Comparison of ENCODE assay signal across 11 cellular contexts in genomic region chr10:70283445-70284399, GRCh38. TPM values are rescaled to one million over a fixed set of nuclear protein-coding genes. Genes with fewer than 3 reads are reported as not detected.
DNase-seq lines count a peak whose midpoint lies in the region; ATAC-seq and TF ChIP-seq lines count a peak whose summit lies in the region.
"Had no signal": no experiment of that assay in that cellular context is flagged by ENCODE, and none has a peak within 500 bp of the region (broad histone marks: within the 10 kb centered on the region; RNA-seq: fewer than 3 reads in every experiment).

Gene NPFFR1 (minus strand): TSS chr10:70284004. CDS start chr10:70283676, 328 bp downstream.

- H3K36me3 ChIP-seq in breast epithelium (no peaks in the 10 kb centered on the region), PC-9 (ENCODE audit: low read depth) (no peaks in the 10 kb centered on the region)

- no peaks in the 10 kb centered on the region for H4K20me1 ChIP-seq in PC-9 (ENCODE audit: insufficient read depth)

- no peaks in the 10 kb centered on the region for H3K36me3 Mint-ChIP-seq in MCF 10A (ENCODE audit: insufficient read depth, unreplicated experiment)
- no peaks in the 10 kb centered on the region for H3K36me3 Mint-ChIP-seq in endothelial cell (ENCODE audit: low read depth, unreplicated experiment)
- no peaks in the 10 kb centered on the region for H3K36me3 Mint-ChIP-seq in mesothelial cell of epicardium
- H3K36me3 Mint-ChIP-seq in activated CD4-positive, alpha-beta T cell treated with anti-CD3 and anti-CD28 coated beads for 36 hours (ENCODE audit: low read depth): no peaks in the 10 kb centered on the region

- H3K9me3 Mint-ChIP-seq in MCF 10A (ENCODE audit: unreplicated experiment) (peaks cover 6% of the 10 kb centered on the region), endothelial cell (ENCODE audit: unreplicated experiment) (no peaks in the 10 kb centered on the region), mesothelial cell of epicardium (peaks cover 5% of the 10 kb centered on the region)
- no peaks in the 10 kb centered on the region for H3K9me3 Mint-ChIP-seq in activated CD4-positive, alpha-beta T cell treated with anti-CD3 and anti-CD28 coated beads for 36 hours (ENCODE audit: low read depth)

- no peaks in the 10 kb centered on the region for H3K4me1 ChIP-seq in breast epithelium
- no peaks in the 10 kb centered on the region for H3K4me1 ChIP-seq in PC-9 (replicated peaks; ENCODE audit: insufficient read depth)

- H3K4me3 Mint-ChIP-seq in MCF 10A (ENCODE audit: unreplicated experiment) (no peak within 1 kb of the TSS), endothelial cell (ENCODE audit: unreplicated experiment) (no peak within 1 kb of the TSS), mesothelial cell of epicardium (peak within 1 kb of the TSS; percentile 49)
- H3K4me3 Mint-ChIP-seq in activated CD4-positive, alpha-beta T cell treated with anti-CD3 and anti-CD28 coated beads for 36 hours: no peak within 1 kb of the TSS

- BruUV-seq in MCF 10A (replicated peaks; lab: Mats Ljungman, UMichigan) (no TSS peak), PC-9 (replicated peaks; lab: Mats Ljungman, UMichigan) (no TSS peak)

- no peak for ATAC-seq in activated CD4-positive, alpha-beta T cell treated with anti-CD3 and anti-CD28 coated beads for 36 hours

- TF ChIP-seq POLR2A in breast epithelium (IDR thresholded peaks at IDR 0.05): no peak

- H3K4me3 ChIP-seq in breast epithelium: peak within 1 kb of the TSS; percentile 8 to 63 (median 46)
- H3K4me3 ChIP-seq in PC-9: no peak within 1 kb of the TSS

- H3K9me3 ChIP-seq in breast epithelium (no peaks in the 10 kb centered on the region), PC-9 (ENCODE audit: insufficient read depth, low read depth) (no peaks in the 10 kb centered on the region)

- no peak within 1 kb of the TSS for H3K4me2 ChIP-seq in PC-9

- no peak for TF ChIP-seq CTCF in breast epithelium (IDR thresholded peaks at IDR 0.05)
- TF ChIP-seq CTCF in MCF 10A (IDR thresholded peaks at IDR 0.05; ENCODE audit: unreplicated experiment): no peak
- no peak for TF ChIP-seq CTCF in endothelial cell (IDR thresholded peaks at IDR 0.05; ENCODE audit: unreplicated experiment)
- no peak for TF ChIP-seq CTCF in mesothelial cell of epicardium (IDR thresholded peaks at IDR 0.05; ENCODE audit: unreplicated experiment)
- no peak for TF ChIP-seq CTCF in PC-9 (conservative IDR thresholded peaks at IDR 0.05)

- H3K27me3 Mint-ChIP-seq in MCF 10A (ENCODE audit: insufficient read depth, unreplicated experiment) (peaks cover 21% of the 10 kb centered on the region), endothelial cell (ENCODE audit: unreplicated experiment) (peaks cover 14% of the 10 kb centered on the region), mesothelial cell of epicardium (ENCODE audit: low read depth) (peaks cover 74% of the 10 kb centered on the region)
- H3K27me3 Mint-ChIP-seq in activated CD4-positive, alpha-beta T cell treated with anti-CD3 and anti-CD28 coated beads for 36 hours: peaks cover 49% of the 10 kb centered on the region

- H3K27me3 ChIP-seq in breast epithelium (peaks cover 7% of the 10 kb centered on the region in 2 donors), PC-9 (ENCODE audit: insufficient read depth, low read depth) (peaks cover 26% of the 10 kb centered on the region)

- 0 out of 2 replicates have a peak, but pooled peaks cover 6% of the 10 kb centered on the region for H3K9me2 ChIP-seq in PC-9 (ENCODE audit: insufficient read depth)

- H3K79me2 ChIP-seq in PC-9 (ENCODE audit: low read depth): no peaks in the 10 kb centered on the region

- POLR2A ChIA-PET in MCF 10A (lab: Yijun Ruan, JAX): no interaction called here
- POLR2A ChIA-PET in activated CD4-positive, alpha-beta T cell treated with anti-CD3 and anti-CD28 coated beads for 36 hours (lab: Charles Lee): no interaction called here
- POLR2A ChIA-PET in PC-9 (lab: Charles Lee; ENCODE audit: unreplicated experiment): no interaction called here

- DNase-seq in breast epithelium (ENCODE audit: low spot score in 2 of 2) (no peak), MCF 10A (ENCODE audit: unreplicated experiment) (no peak), endothelial cell (ENCODE audit: low spot score) (peak; percentile 12), mesothelial cell of epicardium (ENCODE audit: low spot score in 2 of 2, unreplicated experiment in 2 of 2) (peak in 1 of 2 experiments; percentile 43), PC-9 (no peak), putamen (ENCODE audit: low spot score) (no peak), superior temporal gyrus (ENCODE audit: extremely low spot score) (no peak)
- no peak for DNase-seq in activated CD4-positive, alpha-beta T cell treated with anti-CD3 and anti-CD28 coated beads for 36 hours

- H3K27ac Mint-ChIP-seq in MCF 10A (ENCODE audit: low read depth, unreplicated experiment): no peak within 1 kb of the TSS
- H3K27ac Mint-ChIP-seq in endothelial cell (ENCODE audit: unreplicated experiment): no peak within 1 kb of the TSS
- H3K27ac Mint-ChIP-seq in mesothelial cell of epicardium: no peak within 1 kb of the TSS
- no peak within 1 kb of the TSS for H3K27ac Mint-ChIP-seq in activated CD4-positive, alpha-beta T cell treated with anti-CD3 and anti-CD28 coated beads for 36 hours

- no peaks in the 10 kb centered on the region for H3F3A ChIP-seq in PC-9 (ENCODE audit: insufficient read depth, low read depth)

- H3K27ac ChIP-seq in breast epithelium (no peak within 1 kb of the TSS), PC-9 (no peak within 1 kb of the TSS)
- H3K27ac ChIP-seq: C4-2B had no signal

- H3K4me1 Mint-ChIP-seq in MCF 10A (ENCODE audit: insufficient read depth, unreplicated experiment) (peaks cover 5% of the 10 kb centered on the region), endothelial cell (ENCODE audit: unreplicated experiment) (no peaks in the 10 kb centered on the region), mesothelial cell of epicardium (peaks cover 12% of the 10 kb centered on the region)
- no peaks in the 10 kb centered on the region for H3K4me1 Mint-ChIP-seq in activated CD4-positive, alpha-beta T cell treated with anti-CD3 and anti-CD28 coated beads for 36 hours

- no peak within 1 kb of the TSS for H2AFZ ChIP-seq in PC-9

- intact Hi-C loops in breast epithelium (cut with DNase I; ENCODE audit: low total_unique reads) (loop anchor here (10.0 kb wide), 1 partner anchor 59 kb away; no protein-coding TSS in a partner anchor), MCF 10A (cut with micrococcal nuclease) (no loop called here), PC-9 (cut with micrococcal nuclease; ENCODE audit: unreplicated experiment) (no loop called here)
- intact Hi-C loops in activated CD4-positive, alpha-beta T cell treated with anti-CD3 and anti-CD28 coated beads for 36 hours (cut with DNase I, micrococcal nuclease): no loop called here

- CTCF ChIA-PET in MCF 10A (lab: Yijun Ruan, JAX): interaction anchor here (0.5 to 0.7 kb wide), 2 partner anchors 106 to 168 kb away, joined by 4 read pairs; no protein-coding TSS in a partner anchor
- CTCF ChIA-PET in activated CD4-positive, alpha-beta T cell treated with anti-CD3 and anti-CD28 coated beads for 36 hours (lab: Charles Lee): interaction anchor here (1.2 to 1.5 kb wide), 2 partner anchors 9 to 11 kb away, joined by 3 read pairs; no protein-coding TSS in a partner anchor
- CTCF ChIA-PET in PC-9 (lab: Charles Lee): interaction anchor here (0.6 kb wide), 2 partner anchors 76 to 200 kb away, joined by 3 read pairs; no protein-coding TSS in a partner anchor

RNA-seq across cellular contexts. Expression of gene NPFFR1, which starts in this region (rescaled TPM):
- under 1 TPM in 1 of 3 donors, not detected in 2; 0.44 TPM for total RNA-seq in breast epithelium
- not detected in 2 replicates for total RNA-seq in MCF 10A (2022)
- total RNA-seq in endothelial cell (ENCODE audit: unreplicated experiment): not detected
- total RNA-seq in mesothelial cell of epicardium: 0.11 to 0.14 TPM (median 0.13 TPM) in 3 replicates
- not detected for total RNA-seq in activated CD4-positive, alpha-beta T cell treated with anti-CD3 and anti-CD28 coated beads for 36 hours
- total RNA-seq in PC-9 (2021): 0.05 and 0.09 TPM in 2 replicates
- total RNA-seq: myocyte; T-helper 1 cell treated with Interleukin-12 subunit alpha and Interleukin-12 subunit beta and Interleukin-4 antibody, amounts not matched to agents 30 ng/mL and 1 ng/mL, for 36 hours had no signal

Comparison
In these comparisons a context has a peak if more than half of its experiments do, and no peak if none do; other contexts are left out.
1. Peak in DNase-seq in endothelial cell; RNA of the gene not detected or under 1 TPM.